Comparison of ENCODE assay signal across 8 cellular contexts in the genomic region with DNA sequence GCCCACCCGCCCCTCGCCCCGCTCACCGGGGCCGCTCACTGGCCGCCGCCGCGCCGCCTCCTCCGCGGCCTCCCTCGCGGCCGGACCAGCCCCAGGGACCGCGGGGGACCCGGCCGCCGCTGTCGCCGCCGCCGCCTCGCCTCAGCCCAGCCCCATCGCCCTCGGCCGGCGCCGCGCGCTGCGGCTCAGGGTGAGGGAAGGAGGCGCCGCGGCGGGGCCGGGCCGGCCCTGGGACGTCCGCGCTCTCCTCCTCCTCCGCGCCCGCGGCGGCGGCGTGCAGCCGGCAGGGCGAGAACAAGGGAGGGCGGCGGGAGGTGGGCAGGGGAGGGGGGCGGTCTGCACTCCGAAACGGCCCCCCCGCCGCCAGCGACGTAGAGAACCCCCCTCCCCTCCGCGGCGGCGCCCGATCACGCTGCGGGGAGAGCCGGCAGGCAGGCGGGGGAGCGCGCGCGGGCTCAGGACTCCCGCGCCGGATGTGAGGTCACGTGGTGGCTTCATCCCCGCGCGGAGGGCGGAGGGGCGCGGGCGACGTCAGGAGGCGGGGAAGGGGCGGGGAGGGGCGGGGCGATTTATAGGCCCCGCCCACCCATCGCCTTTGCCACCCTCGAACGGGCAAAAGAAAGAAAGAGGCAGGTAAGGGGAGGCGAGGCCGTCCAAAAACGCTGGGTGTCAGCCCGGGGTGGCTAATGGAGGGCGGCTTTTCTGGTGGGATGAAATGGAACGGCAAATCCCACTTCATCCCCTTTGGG. TPM values are rescaled to one million over a fixed set of nuclear protein-coding genes. Genes with fewer than 3 reads are reported as not detected.
A peak's percentile ranks its signal among the peaks of the same experiment; 100 is the strongest.
DNase-seq lines count a peak whose midpoint lies in the region; ATAC-seq and TF ChIP-seq lines count a peak whose summit lies in the region.

A gene (minus strand): TSS at position 463 of the 749 bp plus-strand sequence. CDS start 24,812 bp downstream, outside the sequence.

- peaks cover 56% of the 10 kb centered on the region for H3K36me3 Mint-ChIP-seq in activated T-cell treated with anti-CD3 and anti-CD28 coated beads, Interleukin-2, amount 50 U/mL, for 24 hours (ENCODE audit: low read depth)

- peak within 1 kb of the TSS; percentile 96 for H3K27ac Mint-ChIP-seq in activated T-cell treated with anti-CD3 and anti-CD28 coated beads, Interleukin-2, amount 50 U/mL, for 24 hours

- H3K4me1 Mint-ChIP-seq in activated T-cell treated with anti-CD3 and anti-CD28 coated beads, Interleukin-2, amount 50 U/mL, for 24 hours (ENCODE audit: low read depth) = peaks cover 71% of the 10 kb centered on the region

- H3K9me3 ChIP-seq in mucosa of stomach (ENCODE audit: control insufficient read depth, low read length) = no peaks in the 10 kb centered on the region

- peaks cover 19% of the 10 kb centered on the region for H3K4me1 ChIP-seq in mucosa of stomach (ENCODE audit: control insufficient read depth, insufficient read depth, low read length)

- H3K27me3 Mint-ChIP-seq in activated T-cell treated with anti-CD3 and anti-CD28 coated beads, Interleukin-2, amount 50 U/mL, for 24 hours = no peaks in the 10 kb centered on the region

- DNase-seq in DMS114 treated with DMSO at 0.1 percent for 48 hours (lab: John Stamatoyannopoulos, UW; ENCODE audit: unreplicated experiment) (peak; percentile 65), KBM-7 (peak; percentile 81), erythroblast (lab: John Stamatoyannopoulos, UW) (peak; percentile 94 to 96)
- DNase-seq in activated T-cell treated with anti-CD3 and anti-CD28 coated beads, Interleukin-2, amount 50 U/mL, for 24 hours = peak; percentile 93
- DNase-seq in stimulated activated CD8-positive, alpha-beta memory T cell treated with anti-CD3 and anti-CD28 coated beads, Interleukin-7, amount 100 ng/mL, for 24 hours (ENCODE audit: low read depth) = peak; percentile 76

- peak within 1 kb of the TSS; percentile 75 for H3K4me3 ChIP-seq in mucosa of stomach (ENCODE audit: low read length)

- H3K9ac ChIP-seq in mucosa of stomach (ENCODE audit: low read length) = peak within 1 kb of the TSS; percentile 87

- H3K27me3 ChIP-seq in mucosa of stomach (ENCODE audit: control insufficient read depth, insufficient read depth, low read length) = no peaks in the 10 kb centered on the region

- in situ Hi-C loops in KBM-7 (cut with MboI; ENCODE audit: low pct_unique_long_range_greater_than_20kb, low sequenced_read_pairs) = no loop called here

- H3K4me3 Mint-ChIP-seq in activated T-cell treated with anti-CD3 and anti-CD28 coated beads, Interleukin-2, amount 50 U/mL, for 24 hours = peak within 1 kb of the TSS; percentile 91

- peak; percentile 49 for ATAC-seq in GM21619 (IDR thresholded peaks at IDR 0.05; ENCODE audit: unreplicated experiment)

- H3K9me3 Mint-ChIP-seq in activated T-cell treated with anti-CD3 and anti-CD28 coated beads, Interleukin-2, amount 50 U/mL, for 24 hours = no peaks in the 10 kb centered on the region

- H3K36me3 ChIP-seq in mucosa of stomach (ENCODE audit: control insufficient read depth, insufficient read depth, low read length) = no peaks in the 10 kb centered on the region

- no peak for TF ChIP-seq POLR2A in erythroblast (IDR thresholded peaks at IDR 0.05; ENCODE audit: low read length)

TF ChIP-seq in PFSK-1, 5 proteins besides CTCF, POLR2A, EP300 and RAD21:
- TF ChIP-seq TAF1 (IDR thresholded peaks at IDR 0.05; ENCODE audit: borderline replicate concordance, insufficient read depth, low read length) (peak; percentile 40; the same call in 1 of the 2 replicates), SIN3A (IDR thresholded peaks at IDR 0.05; ENCODE audit: borderline replicate concordance, insufficient read depth, low read length) (no peak), FOXP2 (optimal IDR thresholded peaks at IDR 0.05; ENCODE audit: borderline replicate concordance, extremely low read depth, extremely low read length, insufficient read depth) (peak; percentile 76), POLR2AphosphoS5 (IDR thresholded peaks at IDR 0.05; ENCODE audit: low read depth, low read length) (peak; percentile 43; the same call in 1 of the 2 replicates)
- TF ChIP-seq, protein P1, sequence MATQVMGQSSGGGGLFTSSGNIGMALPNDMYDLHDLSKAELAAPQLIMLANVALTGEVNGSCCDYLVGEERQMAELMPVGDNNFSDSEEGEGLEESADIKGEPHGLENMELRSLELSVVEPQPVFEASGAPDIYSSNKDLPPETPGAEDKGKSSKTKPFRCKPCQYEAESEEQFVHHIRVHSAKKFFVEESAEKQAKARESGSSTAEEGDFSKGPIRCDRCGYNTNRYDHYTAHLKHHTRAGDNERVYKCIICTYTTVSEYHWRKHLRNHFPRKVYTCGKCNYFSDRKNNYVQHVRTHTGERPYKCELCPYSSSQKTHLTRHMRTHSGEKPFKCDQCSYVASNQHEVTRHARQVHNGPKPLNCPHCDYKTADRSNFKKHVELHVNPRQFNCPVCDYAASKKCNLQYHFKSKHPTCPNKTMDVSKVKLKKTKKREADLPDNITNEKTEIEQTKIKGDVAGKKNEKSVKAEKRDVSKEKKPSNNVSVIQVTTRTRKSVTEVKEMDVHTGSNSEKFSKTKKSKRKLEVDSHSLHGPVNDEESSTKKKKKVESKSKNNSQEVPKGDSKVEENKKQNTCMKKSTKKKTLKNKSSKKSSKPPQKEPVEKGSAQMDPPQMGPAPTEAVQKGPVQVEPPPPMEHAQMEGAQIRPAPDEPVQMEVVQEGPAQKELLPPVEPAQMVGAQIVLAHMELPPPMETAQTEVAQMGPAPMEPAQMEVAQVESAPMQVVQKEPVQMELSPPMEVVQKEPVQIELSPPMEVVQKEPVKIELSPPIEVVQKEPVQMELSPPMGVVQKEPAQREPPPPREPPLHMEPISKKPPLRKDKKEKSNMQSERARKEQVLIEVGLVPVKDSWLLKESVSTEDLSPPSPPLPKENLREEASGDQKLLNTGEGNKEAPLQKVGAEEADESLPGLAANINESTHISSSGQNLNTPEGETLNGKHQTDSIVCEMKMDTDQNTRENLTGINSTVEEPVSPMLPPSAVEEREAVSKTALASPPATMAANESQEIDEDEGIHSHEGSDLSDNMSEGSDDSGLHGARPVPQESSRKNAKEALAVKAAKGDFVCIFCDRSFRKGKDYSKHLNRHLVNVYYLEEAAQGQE (IDR thresholded peaks at IDR 0.05; ENCODE audit: insufficient read depth in 1 of 2, low read depth in 2 of 2, low read length in 2 of 2) = no peak

RNA-seq across cellular contexts. Expression of the gene that starts here (rescaled TPM):
- polyA plus RNA-seq in PFSK-1 (2012; ENCODE audit: insufficient read length, low read depth) = 10.1 TPM

Comparison
In these comparisons a context has a peak if more than half of its experiments do, and no peak if none do; other contexts are left out.
1. Peak in every context shown above with its lines: DNase-seq, ATAC-seq and H3K4me3 ChIP-seq.